8 cellular contexts compared by ENCODE assay signal in genomic region chr3:50189274-50189673, GRCh38. TPM values are rescaled to one million over a fixed set of nuclear protein-coding genes. Genes with fewer than 3 reads are reported as not detected.
A peak's percentile ranks its signal among the peaks of the same experiment; 100 is the strongest.
DNase-seq lines count a peak whose midpoint lies in the region; ATAC-seq, FAIRE-seq and TF ChIP-seq lines count a peak whose summit lies in the region.

No MANE protein-coding gene starts in this region.

- H3K4me1 ChIP-seq in OCI-LY7 (ENCODE audit: insufficient read depth, low read length, poor library complexity, severe bottlenecking) (peaks cover 12% of the 10 kb centered on the region), GM12878 (ENCODE audit: control insufficient read depth, insufficient read depth, low read length) (no peaks in the 10 kb centered on the region), iPS DF 6.9 (ENCODE audit: control insufficient read depth, insufficient read depth, low read length) (peaks cover under 1% of the 10 kb centered on the region; the same call in 1 of the 2 replicates)

- H3K79me2 ChIP-seq in OCI-LY7 (ENCODE audit: insufficient read depth, low read depth, low read length) (no peaks in the 10 kb centered on the region), GM12878 (ENCODE audit: control insufficient read depth, insufficient read depth, low read length) (no peaks in the 10 kb centered on the region)

- H3K9me2 ChIP-seq in OCI-LY7 (ENCODE audit: insufficient read depth, low read length), result no peaks in the 10 kb centered on the region

- no peak overlapping the region for H2AFZ ChIP-seq in OCI-LY7 (ENCODE audit: low read length)
- no peak overlapping the region for H2AFZ ChIP-seq in GM12878 (ENCODE audit: control insufficient read depth, low read depth, low read length)

- TF ChIP-seq CTCF in OCI-LY7 (conservative IDR thresholded peaks at IDR 0.05; ENCODE audit: low read length), result peak; percentile 86
- TF ChIP-seq CTCF in GM12878 (IDR thresholded peaks at IDR 0.05 in 2 of 3, conservative IDR thresholded peaks at IDR 0.05 in 1 of 3; ENCODE audit: control insufficient read depth in 2 of 3, extremely low read depth in 1 of 3, insufficient read depth in 1 of 3, low read depth in 3 of 3, low read length in 3 of 3), result peak; percentile 58 to 71 (median 66)

- peak; percentile 74 for TF ChIP-seq RAD21 in GM12878 (IDR thresholded peaks at IDR 0.05; ENCODE audit: insufficient read depth, low read depth, low read length)

- intact Hi-C loops in OCI-LY7 (cut with micrococcal nuclease; ENCODE audit: unreplicated experiment), result loop anchor here (1.0 to 5.0 kb wide), 2 partner anchors 52 to 68 kb away; no protein-coding TSS in a partner anchor
- intact Hi-C loops in GM12878 (cut with micrococcal nuclease; ENCODE audit: unreplicated experiment), result loop anchor here (1.0 kb wide), 1 partner anchor 68 kb away; no protein-coding TSS in a partner anchor

- H3K36me3 ChIP-seq in OCI-LY7 (ENCODE audit: insufficient read depth, low read length) (no peaks in the 10 kb centered on the region), GM12878 (ENCODE audit: control insufficient read depth in 2 of 2, insufficient read depth in 2 of 2, low read length in 1 of 2) (no peaks in the 10 kb centered on the region), iPS DF 6.9 (ENCODE audit: control insufficient read depth, insufficient read depth, low read length) (peaks cover 18% of the 10 kb centered on the region)

- H3K27ac ChIP-seq in OCI-LY7 (ENCODE audit: low read depth, low read length, poor library complexity, severe bottlenecking) (no peak overlapping the region), GM12878 (ENCODE audit: control insufficient read depth, insufficient read depth) (no peak overlapping the region), iPS DF 6.9 (ENCODE audit: low read length) (no peak overlapping the region)

- CTCF ChIA-PET in OCI-LY7 (lab: Charles Lee; ENCODE audit: unreplicated experiment) (no interaction called here), GM12878 (lab: Yijun Ruan, JAX) (interaction anchor here (1.0 to 2.2 kb wide), 9 partner anchors 24 to 83 kb away, joined by 3 to 7 read pairs (median 4); no protein-coding TSS in a partner anchor)

- H3K9me3 ChIP-seq in OCI-LY7 (ENCODE audit: low read length) (no peaks in the 10 kb centered on the region), GM12878 (replicated peaks; ENCODE audit: control insufficient read depth, insufficient read depth, low read length) (no peaks in the 10 kb centered on the region), iPS DF 6.9 (ENCODE audit: control insufficient read depth, insufficient read depth, low read length) (no peaks in the 10 kb centered on the region)

- no TSS peak for BruUV-seq in OCI-LY7 (replicated peaks; lab: Mats Ljungman, UMichigan)
- BruUV-seq in GM12878 (replicated peaks; lab: Mats Ljungman, UMichigan), result no TSS peak

- RAD21 ChIA-PET in GM12878 (lab: Charles Lee; ENCODE audit: unreplicated experiment), result interaction anchor here (1.7 to 1.8 kb wide), 2 partner anchors 37 to 72 kb away, joined by 4 to 6 read pairs; no protein-coding TSS in a partner anchor

- TF ChIP-seq EP300 in GM12878 (IDR thresholded peaks at IDR 0.05; ENCODE audit: borderline replicate concordance in 1 of 2, control insufficient read depth in 1 of 2, low read depth in 2 of 2, low read length in 2 of 2), result no peak

- peak; percentile 58 for DNase-seq in DMS79 treated with DMSO at 0.1 percent for 48 hours (lab: John Stamatoyannopoulos, UW)
- DNase-seq in HT1080 (ENCODE audit: low read depth), result peak; percentile 72
- peak; percentile 71 for DNase-seq in OCI-LY7 (ENCODE audit: low spot score)
- no peak for DNase-seq in GM12878 (ENCODE audit: low read depth, low spot score)
- peak; percentile 72 for DNase-seq in iPS DF 6.9 (ENCODE audit: low read depth, low spot score)
- peak in 2 of 3 donors; percentile 24 to 45 for DNase-seq in stimulated activated CD4-positive, alpha-beta T cell treated with anti-CD3 and anti-CD28 coated beads, Interleukin-12 subunit alpha, Interleukin-12 subunit beta, amount 100 ng/mL, for 48 hours (ENCODE audit: low read depth in 2 of 3, low spot score in 1 of 3)
- no peak for DNase-seq in cortex of kidney (lab: John Stamatoyannopoulos, UW)

- no peak overlapping the region for H3K9ac ChIP-seq in GM12878 (ENCODE audit: control insufficient read depth, insufficient read depth, low read length)

- TF ChIP-seq POLR2A in GM12878 (IDR thresholded peaks at IDR 0.05; ENCODE audit: low read depth, low read length), result no peak

- POLR2A ChIA-PET in OCI-LY7 (lab: Charles Lee) (no interaction called here), GM12878 (lab: Charles Lee) (no interaction called here)

- no peak for FAIRE-seq in GM12878 (lab: Jason Lieb, UNC)

- H3K27me3 ChIP-seq in GM12878 (replicated peaks in 1 of 2; ENCODE audit: control insufficient read depth in 2 of 2, insufficient read depth in 2 of 2, low read length in 1 of 2) (no peaks in the 10 kb centered on the region), iPS DF 6.9 (ENCODE audit: control insufficient read depth, insufficient read depth, low read length) (no peaks in the 10 kb centered on the region)

- in situ Hi-C loops in GM12878 (cut with MboI), result no loop called here

- ATAC-seq in GM12878 (peak; percentile 83), HG03378 (IDR thresholded peaks at IDR 0.05; ENCODE audit: unreplicated experiment) (no peak)

- H3K4me3 ChIP-seq in OCI-LY7 (ENCODE audit: low read depth, low read length, poor library complexity, severe bottlenecking), result no peak overlapping the region
- H3K4me3 ChIP-seq in GM12878, result no peak overlapping the region
- no peak overlapping the region for H3K4me3 ChIP-seq in iPS DF 6.9 (ENCODE audit: low read length)

- H4K20me1 ChIP-seq in OCI-LY7 (ENCODE audit: insufficient read depth, low read length), result no peaks in the 10 kb centered on the region
- H4K20me1 ChIP-seq in GM12878 (ENCODE audit: control insufficient read depth, insufficient read depth), result no peaks in the 10 kb centered on the region

- SMC1A ChIA-PET in GM12878 (lab: Charles Lee; ENCODE audit: uncharacterized antibody, unreplicated experiment), result no interaction called here

- H3K4me2 ChIP-seq in OCI-LY7 (ENCODE audit: low read length), result no peak overlapping the region
- H3K4me2 ChIP-seq in GM12878 (ENCODE audit: control insufficient read depth, insufficient read depth), result no peak overlapping the region

- 18% methylated on average over 5 of the region's 5 CpGs for WGBS in GM12878 (ENCODE audit: insufficient coverage, insufficient replicate concordance, low lambda C conversion rate, missing lambda C conversion rate)
- WGBS in iPS DF 6.9 (ENCODE audit: insufficient coverage, insufficient read length), result no CpG with 5 or more reads among the region's 5 CpGs

RNA-seq across cellular contexts. Expression of gene GNAT1, which starts 2.1 kb away (rescaled TPM):
- not detected in 2 replicates for total RNA-seq in HT1080 (2014; rRNA removed; shearing (Covaris generic))
- polyA plus RNA-seq in HT1080 (2015; cell fraction: cytosol; rRNA removed), result not detected in 2 replicates
- polyA plus RNA-seq in HT1080 (2015; cell fraction: nucleus; rRNA removed), result not detected in 2 replicates
- not detected in 2 replicates for total RNA-seq in OCI-LY7 (2014; rRNA removed; shearing (Covaris generic))
- total RNA-seq in OCI-LY7 (2022) (not detected in 2 replicates), GM12878 (2014; rRNA removed) (not detected in 2 replicates), GM12878 (2014; rRNA removed; fragmentation: Illumina TruSeq; extraction: Trizol) (not detected in 2 replicates), GM12878 (2021) (not detected in 2 replicates)
- total RNA-seq in GM12878 (2013; cell fraction: nucleolus; rRNA removed), result not detected in 2 replicates
- not detected for polyA plus RNA-seq in GM12878 (2011; ENCODE audit: low read depth)
- polyA plus RNA-seq in GM12878 (2011; rRNA removed) (not detected in 2 replicates), GM12878 (2014; fragmentation: Illumina TruSeq; extraction: Trizol) (not detected in 2 replicates), GM12878 (2014; fragmentation: Nextera tagmentation; extraction: Ambion mirVana) (not detected), GM12878 (2014; rRNA removed) (not detected in 2 replicates), GM12878 (2016; fragmentation: Nextera tagmentation; extraction: Ambion mirVana) (not detected)
- not detected in 2 replicates for polyA plus RNA-seq in GM12878 (2011; cell fraction: cytosol; rRNA removed)
- polyA plus RNA-seq in GM12878 (2011; cell fraction: nucleus; rRNA removed), result not detected in 2 replicates
- polyA plus RNA-seq in GM12878 (2012), result not detected in 2 replicates
- polyA minus RNA-seq in GM12878 (2011; rRNA and poly(A)+ RNA removed), result not detected in 2 replicates
- not detected in 2 replicates for polyA minus RNA-seq in GM12878 (2011; cell fraction: cytosol; rRNA and poly(A)+ RNA removed)
- polyA minus RNA-seq in GM12878 (2011; cell fraction: nucleus; rRNA and poly(A)+ RNA removed), result not detected in 2 replicates

RNA-seq across cellular contexts. Expression of gene SLC38A3, which starts 15.8 kb away (rescaled TPM):
- 2.2 TPM in 1 of 2 replicates, not detected in the other for total RNA-seq in HT1080 (2014; rRNA removed; shearing (Covaris generic))
- 0.02 TPM in 1 of 2 replicates, not detected in the other for polyA plus RNA-seq in HT1080 (2015; cell fraction: cytosol; rRNA removed)
- polyA plus RNA-seq in HT1080 (2015; cell fraction: nucleus; rRNA removed), result 0.17 and 0.25 TPM in 2 replicates
- not detected in 2 replicates for total RNA-seq in OCI-LY7 (2014; rRNA removed; shearing (Covaris generic))
- total RNA-seq in OCI-LY7 (2022) (not detected in 2 replicates), GM12878 (2014; rRNA removed) (not detected in 2 replicates), GM12878 (2014; rRNA removed; fragmentation: Illumina TruSeq; extraction: Trizol) (not detected in 2 replicates), GM12878 (2021) (0.13 TPM in 1 of 2 replicates, not detected in the other)
- not detected in 2 replicates for total RNA-seq in GM12878 (2013; cell fraction: nucleolus; rRNA removed)
- not detected for polyA plus RNA-seq in GM12878 (2011; ENCODE audit: low read depth)
- polyA plus RNA-seq in GM12878 (2011; rRNA removed) (0.14 TPM in 1 of 2 replicates, not detected in the other), GM12878 (2014; fragmentation: Illumina TruSeq; extraction: Trizol) (not detected in 2 replicates), GM12878 (2014; fragmentation: Nextera tagmentation; extraction: Ambion mirVana) (not detected), GM12878 (2014; rRNA removed) (not detected in 2 replicates), GM12878 (2016; fragmentation: Nextera tagmentation; extraction: Ambion mirVana) (not detected)
- polyA plus RNA-seq in GM12878 (2011; cell fraction: cytosol; rRNA removed), result 0.05 and 0.16 TPM in 2 replicates
- 0.18 and 1.5 TPM in 2 replicates for polyA plus RNA-seq in GM12878 (2011; cell fraction: nucleus; rRNA removed)
- not detected in 2 replicates for polyA plus RNA-seq in GM12878 (2012)
- 0.05 TPM in 1 of 2 replicates, not detected in the other for polyA minus RNA-seq in GM12878 (2011; rRNA and poly(A)+ RNA removed)
- polyA minus RNA-seq in GM12878 (2011; cell fraction: cytosol; rRNA and poly(A)+ RNA removed), result not detected in 2 replicates
- not detected in 2 replicates for polyA minus RNA-seq in GM12878 (2011; cell fraction: nucleus; rRNA and poly(A)+ RNA removed)

RNA-seq across cellular contexts. Expression of gene SEMA3F, which starts 34.1 kb away (rescaled TPM):
- total RNA-seq in HT1080 (2014; rRNA removed; shearing (Covaris generic)), result 45.7 and 48.6 TPM in 2 replicates
- polyA plus RNA-seq in HT1080 (2015; cell fraction: cytosol; rRNA removed), result 46.2 and 49.6 TPM in 2 replicates
- polyA plus RNA-seq in HT1080 (2015; cell fraction: nucleus; rRNA removed), result 43.9 and 46.0 TPM in 2 replicates
- total RNA-seq in OCI-LY7 (2014; rRNA removed; shearing (Covaris generic)), result 0.28 TPM in 1 of 2 replicates, not detected in the other
- 0.18 and 0.84 TPM in 2 replicates for total RNA-seq in OCI-LY7 (2022)
- total RNA-seq in GM12878 (2013; cell fraction: nucleolus; rRNA removed), result 0.46 TPM in 1 of 2 replicates, not detected in the other
- total RNA-seq in GM12878 (2014; rRNA removed), result 0.28 TPM in 1 of 2 replicates, not detected in the other
- total RNA-seq in GM12878 (2014; rRNA removed; fragmentation: Illumina TruSeq; extraction: Trizol), result not detected in 2 replicates
- total RNA-seq in GM12878 (2021), result 0.08 and 0.45 TPM in 2 replicates
- not detected for polyA plus RNA-seq in GM12878 (2011; ENCODE audit: low read depth)
- polyA plus RNA-seq in GM12878 (2011; rRNA removed), result 0.12 and 0.15 TPM in 2 replicates
- 0.21 and 0.25 TPM in 2 replicates for polyA plus RNA-seq in GM12878 (2011; cell fraction: cytosol; rRNA removed)
- polyA plus RNA-seq in GM12878 (2011; cell fraction: nucleus; rRNA removed), result 0.92 and 1.8 TPM in 2 replicates
- polyA plus RNA-seq in GM12878 (2012), result 0.41 and 0.69 TPM in 2 replicates
- 0.09 TPM in 1 of 2 replicates, not detected in the other for polyA plus RNA-seq in GM12878 (2014; fragmentation: Illumina TruSeq; extraction: Trizol)
- not detected for polyA plus RNA-seq in GM12878 (2014; fragmentation: Nextera tagmentation; extraction: Ambion mirVana)
- not detected in 2 replicates for polyA plus RNA-seq in GM12878 (2014; rRNA removed)
- polyA plus RNA-seq in GM12878 (2016; fragmentation: Nextera tagmentation; extraction: Ambion mirVana), result not detected
- 0.36 and 0.44 TPM in 2 replicates for polyA minus RNA-seq in GM12878 (2011; rRNA and poly(A)+ RNA removed)
- polyA minus RNA-seq in GM12878 (2011; cell fraction: cytosol; rRNA and poly(A)+ RNA removed), result 0.40 and 0.52 TPM in 2 replicates
- polyA minus RNA-seq in GM12878 (2011; cell fraction: nucleus; rRNA and poly(A)+ RNA removed), result 0.19 and 0.73 TPM in 2 replicates

RNA-seq across cellular contexts. Expression of gene GNAI2, which starts 46.7 kb away (rescaled TPM):
- 304 and 403 TPM in 2 replicates for total RNA-seq in HT1080 (2014; rRNA removed; shearing (Covaris generic))
- 409 and 412 TPM in 2 replicates for polyA plus RNA-seq in HT1080 (2015; cell fraction: cytosol; rRNA removed)
- polyA plus RNA-seq in HT1080 (2015; cell fraction: nucleus; rRNA removed), result 212 and 215 TPM in 2 replicates
- total RNA-seq in OCI-LY7 (2014; rRNA removed; shearing (Covaris generic)), result 165 and 190 TPM in 2 replicates
- 256 and 266 TPM in 2 replicates for total RNA-seq in OCI-LY7 (2022)
- 76.7 and 81.1 TPM in 2 replicates for total RNA-seq in GM12878 (2013; cell fraction: nucleolus; rRNA removed)
- 222 and 225 TPM in 2 replicates for total RNA-seq in GM12878 (2014; rRNA removed)
- 108 and 120 TPM in 2 replicates for total RNA-seq in GM12878 (2014; rRNA removed; fragmentation: Illumina TruSeq; extraction: Trizol)
- total RNA-seq in GM12878 (2021), result 271 and 276 TPM in 2 replicates
- polyA plus RNA-seq in GM12878 (2011; ENCODE audit: low read depth), result 114 TPM
- 160 and 346 TPM in 2 replicates for polyA plus RNA-seq in GM12878 (2011; rRNA removed)
- 449 and 513 TPM in 2 replicates for polyA plus RNA-seq in GM12878 (2011; cell fraction: cytosol; rRNA removed)
- polyA plus RNA-seq in GM12878 (2011; cell fraction: nucleus; rRNA removed), result 325 and 326 TPM in 2 replicates
- polyA plus RNA-seq in GM12878 (2012), result 201 and 206 TPM in 2 replicates
- 163 and 192 TPM in 2 replicates for polyA plus RNA-seq in GM12878 (2014; fragmentation: Illumina TruSeq; extraction: Trizol)
- 10 to 100 TPM in 1 of 2 experiments, 1 to 10 TPM in 1; 5.0 to 15.3 TPM for polyA plus RNA-seq in GM12878 (2014; fragmentation: Nextera tagmentation; extraction: Ambion mirVana)
- 257 and 287 TPM in 2 replicates for polyA plus RNA-seq in GM12878 (2014; rRNA removed)
- polyA plus RNA-seq in GM12878 (2016; fragmentation: Nextera tagmentation; extraction: Ambion mirVana), result 100 to 1,000 TPM; 250 to 275 TPM
- polyA minus RNA-seq in GM12878 (2011; rRNA and poly(A)+ RNA removed), result 423 and 505 TPM in 2 replicates
- 100.0 and 111 TPM in 2 replicates for polyA minus RNA-seq in GM12878 (2011; cell fraction: cytosol; rRNA and poly(A)+ RNA removed)
- 45.9 and 66.9 TPM in 2 replicates for polyA minus RNA-seq in GM12878 (2011; cell fraction: nucleus; rRNA and poly(A)+ RNA removed)

Comparison
In these comparisons a context has a peak if more than half of its experiments do, and no peak if none do; other contexts are left out.
1. DNase-seq: peak in DMS79 treated with DMSO at 0.1 percent for 48 hours (single experiment), HT1080 (single experiment), OCI-LY7 (single experiment), iPS DF 6.9 (single experiment) and stimulated activated CD4-positive, alpha-beta T cell treated with anti-CD3 and anti-CD28 coated beads, Interleukin-12 subunit alpha, Interleukin-12 subunit beta, amount 100 ng/mL, for 48 hours (2 of 3); none in GM12878 (single experiment) and cortex of kidney (single experiment).
2. RNA of gene SEMA3F, which starts 34.1 kb away (total RNA-seq): 45.7 to 48.6 TPM in HT1080; 0.18 to 0.84 TPM in OCI-LY7 and 0.08 to 0.46 TPM in GM12878; every median in the first group is over 10 times any median in the second.